10 cellular contexts compared by ENCODE assay signal in genomic region chr15:57610130-57610529, GRCh38. TPM values are rescaled to one million over a fixed set of nuclear protein-coding genes. Genes with fewer than 3 reads are reported as not detected.
A peak's percentile ranks its signal among the peaks of the same experiment; 100 is the strongest.
DNase-seq lines count a peak whose midpoint lies in the region; ATAC-seq and TF ChIP-seq lines count a peak whose summit lies in the region.
"Had no signal": no experiment of that assay in that cellular context is flagged by ENCODE, and none has a peak within 500 bp of the region (broad histone marks: within the 10 kb centered on the region; RNA-seq: fewer than 3 reads in every experiment).

No MANE protein-coding gene starts in this region.

- no peak overlapping the region for H3K9ac ChIP-seq in adipocyte (ENCODE audit: low read length)
- no peak overlapping the region for H3K9ac ChIP-seq in smooth muscle cell (ENCODE audit: low read depth)

- 26% methylated on average over 8 of the region's 8 CpGs for WGBS in smooth muscle cell (ENCODE audit: low lambda C conversion rate)

- peak; percentile 70 to 73 for ATAC-seq in left cardiac atrium
- ATAC-seq in GM18873 (IDR thresholded peaks at IDR 0.05; ENCODE audit: low FRiP score, unreplicated experiment) = no peak
- no peak for ATAC-seq in GM21515 (IDR thresholded peaks at IDR 0.05; ENCODE audit: unreplicated experiment)
- ATAC-seq: activated naive CD8-positive, alpha-beta T cell treated with anti-CD3 and anti-CD28 coated beads, Interleukin-2, amount 50 U/mL, for 24 hours; stimulated activated naive CD8-positive, alpha-beta T cell treated with anti-CD3 and anti-CD28 coated beads, Interleukin-15, Interleukin-2, amounts not matched to agents 100 U/mL and 50 U/mL, for 24 hours had no signal

- intact Hi-C loops in left cardiac atrium (cut with DNase I) = loop anchor here in 1 of 2 donors (5.0 kb wide), 1 partner anchor 48 kb away; no protein-coding TSS in a partner anchor

- no peaks in the 10 kb centered on the region for H4K20me1 ChIP-seq in smooth muscle cell (ENCODE audit: low read depth)

- peak; percentile 79 to 88 for DNase-seq in HAP-1 (ENCODE audit: low spot score in 2 of 2)
- peak; percentile 24 for DNase-seq in adipocyte (ENCODE audit: low read depth)
- DNase-seq in left cardiac atrium = peak; percentile 76
- peak; percentile 27 for DNase-seq in smooth muscle cell (lab: John Stamatoyannopoulos, UW; ENCODE audit: unreplicated experiment)
- no peak for DNase-seq in UCSD-AML1 (lab: John Stamatoyannopoulos, UW; ENCODE audit: unreplicated experiment)
- no peak for DNase-seq in HUDEP-2 (lab: John Stamatoyannopoulos, UW; ENCODE audit: unreplicated experiment in 76 of 76)
- DNase-seq: activated naive CD8-positive, alpha-beta T cell treated with anti-CD3 and anti-CD28 coated beads, Interleukin-2, amount 50 U/mL, for 24 hours; stimulated activated naive CD8-positive, alpha-beta T cell treated with anti-CD3 and anti-CD28 coated beads, Interleukin-15, Interleukin-2, amounts not matched to agents 100 U/mL and 50 U/mL, for 24 hours had no signal

- no peak for TF ChIP-seq CTCF in smooth muscle cell (IDR thresholded peaks at IDR 0.05; ENCODE audit: borderline replicate concordance, insufficient read depth, poor library complexity, severe bottlenecking)

- no peaks in the 10 kb centered on the region for H3F3A ChIP-seq in smooth muscle cell (ENCODE audit: low read depth)

- H3K36me3 ChIP-seq in HAP-1 (replicated peaks) (no peaks in the 10 kb centered on the region), adipocyte (ENCODE audit: control insufficient read depth, insufficient read depth, low read length, severe bottlenecking) (peaks cover 10% of the 10 kb centered on the region), smooth muscle cell (ENCODE audit: low read depth) (no peaks in the 10 kb centered on the region)

- no peak overlapping the region for H3K4me3 ChIP-seq in HAP-1
- H3K4me3 ChIP-seq in adipocyte (ENCODE audit: low read length) = no peak overlapping the region
- H3K4me3 ChIP-seq in smooth muscle cell = no peak overlapping the region

- no peak overlapping the region for H2AFZ ChIP-seq in smooth muscle cell (ENCODE audit: low read depth)

- H3K4me1 ChIP-seq in HAP-1 (peaks cover 25% of the 10 kb centered on the region), adipocyte (ENCODE audit: control insufficient read depth, insufficient read depth, low read length) (peaks cover 18% of the 10 kb centered on the region), smooth muscle cell (ENCODE audit: low read depth) (no peaks in the 10 kb centered on the region)

- in situ Hi-C loops in HAP-1 (cut with MboI; ENCODE audit: low sequenced_read_pairs) = no loop called here

- H3K27me3 ChIP-seq in HAP-1 (ENCODE audit: low read depth) (no peaks in the 10 kb centered on the region), adipocyte (replicated peaks; ENCODE audit: control insufficient read depth, insufficient read depth, low read length) (no peaks in the 10 kb centered on the region), smooth muscle cell (ENCODE audit: low read depth) (no peaks in the 10 kb centered on the region)

- no peaks in the 10 kb centered on the region for H3K79me2 ChIP-seq in smooth muscle cell (ENCODE audit: low read depth)

- no peak overlapping the region for H3K4me2 ChIP-seq in smooth muscle cell

- H3K27ac ChIP-seq in smooth muscle cell (ENCODE audit: low read depth) = peak overlapping the region; percentile 20

- H3K9me3 ChIP-seq in HAP-1 (no peaks in the 10 kb centered on the region), adipocyte (ENCODE audit: control insufficient read depth, low read length) (no peaks in the 10 kb centered on the region), smooth muscle cell (replicated peaks; ENCODE audit: low read depth) (no peaks in the 10 kb centered on the region)

RNA-seq across cellular contexts. Expression of gene MYZAP, which starts 18.4 kb away (rescaled TPM):
- 100 to 1,000 TPM; 429 to 452 TPM for total RNA-seq in left cardiac atrium
- total RNA-seq in smooth muscle cell = 0.09 and 0.81 TPM in 2 replicates
- polyA plus RNA-seq in smooth muscle cell = 0.35 and 0.65 TPM in 2 replicates

Comparison
In these comparisons a context has a peak if more than half of its experiments do, and no peak if none do; other contexts are left out.
1. DNase-seq: peak in HAP-1 (2 of 2), adipocyte (single experiment), left cardiac atrium (single experiment) and smooth muscle cell (single experiment); none in UCSD-AML1 (single experiment) and HUDEP-2 (0 of 76).
2. ATAC-seq: peak in left cardiac atrium (2 of 2); none in GM18873 (single experiment) and GM21515 (single experiment).
3. RNA of gene MYZAP, which starts 18.4 kb away (total RNA-seq): 429 to 452 TPM in left cardiac atrium; 0.09 to 0.81 TPM in smooth muscle cell; every median in the first group is over 100 times any median in the second.